1 cellular context compared by ENCODE assay signal in genomic region chr7:80613519-80613918, GRCh38.
TF ChIP-seq lines count a peak whose summit lies in the region.

No MANE protein-coding gene starts in this region.

TF ChIP-seq in K562, 482 proteins besides CTCF, POLR2A, EP300 and RAD21 (continued from another document):
- peak; percentile 60; the same call in 1 of the 2 replicates for TF ChIP-seq C11orf30 (IDR thresholded peaks at IDR 0.05; ENCODE audit: low read depth)
- no peak for TF ChIP-seq MED1 (CRISPR knock-in tag; IDR thresholded peaks at IDR 0.05; ENCODE audit: borderline replicate concordance)
- peak; percentile 89 for TF ChIP-seq MAFK (IDR thresholded peaks at IDR 0.05; ENCODE audit: low read length)
- TF ChIP-seq MAFF (IDR thresholded peaks at IDR 0.05; ENCODE audit: low read length): peak; percentile 83
- no peak for TF ChIP-seq ZNF224 (CRISPR knock-in tag; IDR thresholded peaks at IDR 0.05)
